ENCODE assay signal across 14 cellular contexts in the genomic region with DNA sequence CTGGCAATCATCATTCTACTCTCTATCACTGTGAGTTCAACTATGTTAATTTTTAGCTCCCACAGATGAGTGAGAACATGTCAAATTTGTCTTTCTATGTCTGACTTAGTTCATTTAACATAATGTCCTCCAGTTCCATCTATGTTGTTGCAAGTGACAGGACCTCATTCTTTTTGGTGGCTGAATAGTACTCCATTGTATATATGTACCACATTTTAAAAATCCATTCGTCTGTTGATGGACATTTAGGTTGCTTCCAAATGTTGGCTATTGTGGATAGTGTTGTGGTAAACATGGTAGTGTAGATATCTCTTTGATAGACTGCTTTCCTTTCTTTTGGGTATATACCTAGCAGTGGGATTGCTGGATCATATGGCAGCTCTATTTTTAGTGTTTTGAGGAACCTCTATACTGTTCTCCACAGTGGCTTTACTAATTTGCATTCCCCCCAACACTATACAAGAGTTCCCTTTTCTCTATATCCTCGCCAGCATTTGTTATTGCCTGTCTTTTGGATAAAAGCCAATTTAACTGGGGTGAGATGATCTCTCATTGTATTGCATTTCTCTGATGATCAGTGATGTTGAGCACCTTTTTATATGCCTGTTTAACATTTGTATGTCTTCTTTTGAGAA.
DNase-seq lines count a peak whose midpoint lies in the region; FAIRE-seq and TF ChIP-seq lines count a peak whose summit lies in the region.
"Had no signal": no experiment of that assay in that cellular context is flagged by ENCODE, and none has a peak within 500 bp of the region (broad histone marks: within the 10 kb centered on the region; RNA-seq: fewer than 3 reads in every experiment).

No MANE protein-coding gene starts in this region.

- CTCF ChIA-PET in mammary epithelial cell (lab: Charles Lee; ENCODE audit: low non-redundant PET): no interaction called here

- peak; percentile 91 for FAIRE-seq in H54 (lab: Jason Lieb, UNC)
- FAIRE-seq: H1 had no signal

- in situ Hi-C loops in mammary epithelial cell (cut with MboI; ENCODE audit: low sequenced_read_pairs in 2 of 2): no loop called here

- H3K36me3 ChIP-seq in mammary epithelial cell (ENCODE audit: insufficient read depth, low read length): no peaks in the 10 kb centered on the region
- H3K36me3 ChIP-seq in WERI-Rb-1: peaks cover 35% of the 10 kb centered on the region
- H3K36me3 ChIP-seq: BLaER1 had no signal

- intact Hi-C loops in mammary epithelial cell (cut with micrococcal nuclease): no loop called here
- intact Hi-C loops in posterior cingulate gyrus (cut with DNase I): no loop called here

- H3K4me1 ChIP-seq in mammary epithelial cell (ENCODE audit: insufficient read depth, low read length): peaks cover 72% of the 10 kb centered on the region
- H3K4me1 ChIP-seq: BLaER1 had no signal

- no peaks in the 10 kb centered on the region for H3K79me2 ChIP-seq in mammary epithelial cell (ENCODE audit: insufficient read depth, low read length)

- H3K4me3 ChIP-seq in NB4 (ENCODE audit: low read depth, low read length): no peak overlapping the region
- no peak overlapping the region for H3K4me3 ChIP-seq in mammary epithelial cell (replicated peaks in 1 of 3; ENCODE audit: insufficient read depth in 1 of 3, low read depth in 2 of 3, low read length in 3 of 3)
- no peak overlapping the region for H3K4me3 ChIP-seq in WERI-Rb-1 (ENCODE audit: low read depth, low read length)
- H3K4me3 ChIP-seq: BLaER1 had no signal

- H3K27me3 ChIP-seq in mammary epithelial cell (ENCODE audit: insufficient read depth, low read length) (no peaks in the 10 kb centered on the region), WERI-Rb-1 (ENCODE audit: insufficient read depth, low read depth, severe bottlenecking) (no peaks in the 10 kb centered on the region)
- H3K27me3 ChIP-seq: BLaER1 had no signal

- H2AFZ ChIP-seq in mammary epithelial cell (ENCODE audit: low read depth, low read length): no peak overlapping the region

- peak overlapping the region; percentile 30 for H3K4me2 ChIP-seq in mammary epithelial cell (ENCODE audit: insufficient read depth, low read depth, low read length)
- H3K4me2 ChIP-seq: BLaER1 had no signal

- 50% methylated on average over 2 of the region's 2 CpGs for WGBS in mammary epithelial cell (ENCODE audit: low coverage, missing lambda C conversion rate)

- no peak for TF ChIP-seq CTCF in NB4 (IDR thresholded peaks at IDR 0.05; ENCODE audit: low read depth, low read length)
- TF ChIP-seq CTCF in mammary epithelial cell (conservative IDR thresholded peaks at IDR 0.05 in 1 of 2, IDR thresholded peaks at IDR 0.05 in 1 of 2; ENCODE audit: extremely low read depth in 1 of 2, insufficient read depth in 1 of 2, low read depth in 1 of 2, low read length in 2 of 2): no peak
- no peak for TF ChIP-seq CTCF in WERI-Rb-1 (IDR thresholded peaks at IDR 0.05; ENCODE audit: low read depth, low read length)

- H3K27ac ChIP-seq in mammary epithelial cell (ENCODE audit: insufficient read depth, low read depth, low read length): no peak overlapping the region
- H3K27ac ChIP-seq in WERI-Rb-1: no peak overlapping the region
- H3K27ac ChIP-seq: BLaER1 had no signal

- no peaks in the 10 kb centered on the region for H4K20me1 ChIP-seq in mammary epithelial cell (ENCODE audit: insufficient read depth, low read length)
- H4K20me1 ChIP-seq: BLaER1 had no signal

- DNase-seq in CD1c-positive myeloid dendritic cell (ENCODE audit: extremely low spot score) (peak; percentile 38), H54 (ENCODE audit: insufficient read length, low spot score) (no peak), NB4 (ENCODE audit: low read depth) (peak; percentile 19), mammary epithelial cell (no peak), posterior cingulate gyrus (no peak), WERI-Rb-1 (no peak), occipital lobe (lab: John Stamatoyannopoulos, UW) (no peak)
- DNase-seq: NCI-H1105, NCI-H1694 treated with DMSO at 0.1 percent for 48 hours, NCI-H446, SHP77, T-cell had no signal

- no peak overlapping the region for H3K9ac ChIP-seq in mammary epithelial cell (ENCODE audit: insufficient read depth, low read length)
- H3K9ac ChIP-seq: BLaER1 had no signal

- H3K9me3 ChIP-seq in mammary epithelial cell (replicated peaks; ENCODE audit: insufficient read depth, low read length): no peaks in the 10 kb centered on the region
- no peaks in the 10 kb centered on the region for H3K9me3 ChIP-seq in WERI-Rb-1 (ENCODE audit: severe bottlenecking)

- TF ChIP-seq POLR2A in H54 (IDR thresholded peaks at IDR 0.05; ENCODE audit: low read depth, low read length): no peak
- TF ChIP-seq POLR2A in NB4 (IDR thresholded peaks at IDR 0.05; ENCODE audit: extremely low read depth, insufficient read length): no peak

- dilution Hi-C loops in mammary epithelial cell (cut with HindIII; ENCODE audit: low sequenced_read_pairs): no loop called here

- BruUV-seq in mammary epithelial cell (replicated peaks; lab: Mats Ljungman, UMichigan): no TSS peak

Comparison
In these comparisons a context has a peak if more than half of its experiments do, and no peak if none do; other contexts are left out.
1. DNase-seq: peak in CD1c-positive myeloid dendritic cell (single experiment) and NB4 (single experiment); none in H54 (single experiment), mammary epithelial cell (single experiment), posterior cingulate gyrus (0 of 10), WERI-Rb-1 (single experiment) and occipital lobe (single experiment).